Comparison of ENCODE assay signal across 9 cellular contexts in genomic region chr4:156169011-156169410, GRCh38.
DNase-seq lines count a peak whose midpoint lies in the region; ATAC-seq and TF ChIP-seq lines count a peak whose summit lies in the region.
"Had no signal": no experiment of that assay in that cellular context is flagged by ENCODE, and none has a peak within 500 bp of the region (broad histone marks: within the 10 kb centered on the region; RNA-seq: fewer than 3 reads in every experiment).

No MANE protein-coding gene starts in this region.

- peak; percentile 74 for TF ChIP-seq CTCF in kidney epithelial cell (IDR thresholded peaks at IDR 0.05; ENCODE audit: insufficient read depth, low read length, poor library complexity, severe bottlenecking)

- no peak overlapping the region for H3K4me3 ChIP-seq in kidney epithelial cell (ENCODE audit: low read depth, low read length)
- H3K4me3 ChIP-seq: psoas muscle had no signal

- no peaks in the 10 kb centered on the region for H3K27me3 ChIP-seq in kidney epithelial cell (ENCODE audit: control insufficient read depth, insufficient read depth, low read length)

- no peaks in the 10 kb centered on the region for H3K36me3 ChIP-seq in kidney epithelial cell (ENCODE audit: control insufficient read depth, insufficient read depth, low read length)

- ATAC-seq in GM21619 (IDR thresholded peaks at IDR 0.05; ENCODE audit: unreplicated experiment), result peak; percentile 58
- ATAC-seq in HG02981 (IDR thresholded peaks at IDR 0.05; ENCODE audit: unreplicated experiment), result no peak

- DNase-seq in DMS153 (lab: John Stamatoyannopoulos, UW) (peak; percentile 18), NCI-H146 treated with DMSO at 0.1 percent for 48 hours (lab: John Stamatoyannopoulos, UW; ENCODE audit: unreplicated experiment) (peak; percentile 46), astrocyte of the hippocampus (ENCODE audit: low read depth, low spot score) (peak; percentile 88), kidney epithelial cell (ENCODE audit: low read depth) (no peak), C1 segment of cervical spinal cord (lab: John Stamatoyannopoulos, UW) (no peak), activated T-cell treated with anti-CD3 and anti-CD28 coated beads for 4 hours (no peak)
- DNase-seq: psoas muscle had no signal

Comparison
In these comparisons a context has a peak if more than half of its experiments do, and no peak if none do; other contexts are left out.
1. DNase-seq: peak in DMS153 (single experiment), NCI-H146 treated with DMSO at 0.1 percent for 48 hours (single experiment) and astrocyte of the hippocampus (single experiment); none in kidney epithelial cell (single experiment), C1 segment of cervical spinal cord (0 of 14) and activated T-cell treated with anti-CD3 and anti-CD28 coated beads for 4 hours (single experiment).